37 cellular contexts compared by ENCODE assay signal in the genomic region with DNA sequence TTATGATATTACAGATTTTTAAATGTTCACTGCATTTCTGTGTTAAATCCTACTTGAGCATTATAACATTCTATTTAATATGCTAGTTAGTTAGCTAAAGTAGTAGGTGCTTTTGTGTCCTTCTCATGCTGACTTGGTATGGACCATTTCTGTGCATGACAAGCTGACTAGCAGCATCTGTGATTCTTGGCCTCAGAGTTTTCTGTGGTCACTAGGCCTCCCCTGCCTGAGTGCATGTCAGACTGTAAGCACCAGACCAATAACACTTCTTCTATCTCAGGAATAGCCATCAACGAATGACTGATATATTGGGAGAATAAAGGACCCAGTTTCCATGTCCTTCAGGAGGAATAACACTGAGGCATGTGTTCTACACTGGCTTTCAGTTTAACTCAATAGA. TPM values are rescaled to one million over a fixed set of nuclear protein-coding genes. Genes with fewer than 3 reads are reported as not detected.
"Had no signal": no experiment of that assay in that cellular context is flagged by ENCODE, and none has a peak within 500 bp of the region (broad histone marks: within the 10 kb centered on the region; RNA-seq: fewer than 3 reads in every experiment).

No MANE protein-coding gene starts in this region.

- H3K27ac ChIP-seq: adrenal gland, body of pancreas, brain microvascular endothelial cell, breast epithelium, VCaP had no signal

- H3K4me1 Mint-ChIP-seq: activated B cell treated with CpG ODN at 0.5 μM for 24 hours; activated CD4-positive, alpha-beta T cell treated with anti-CD3 and anti-CD28 coated beads, Interleukin-2, amount 10 ng/mL, durations not matched to agents 24 days and 14 days; activated naive CD8-positive, alpha-beta T cell treated with anti-CD3 and anti-CD28 coated beads for 36 hours; activated T-helper 17 cell treated with anti-CD3 and anti-CD28 coated beads, Interleukin-2, amount 50 U/mL, for 72 hours had no signal

- H3K36me3 Mint-ChIP-seq: activated CD4-positive, alpha-beta memory T cell treated with anti-CD3 and anti-CD28 coated beads for 36 hours; activated naive CD4-positive, alpha-beta T cell treated with anti-CD3 and anti-CD28 coated beads, Interleukin-2, amount 50 U/mL, for 72 hours; activated naive CD8-positive, alpha-beta T cell treated with anti-CD3 and anti-CD28 coated beads for 36 hours had no signal

- H3K9me3 ChIP-seq: adrenal gland, body of pancreas, breast epithelium had no signal

- H3K27ac Mint-ChIP-seq: activated B cell treated with CpG ODN at 0.5 μM for 24 hours; activated CD4-positive, alpha-beta memory T cell treated with anti-CD3 and anti-CD28 coated beads for 36 hours; activated CD4-positive, alpha-beta T cell treated with anti-CD3 and anti-CD28 coated beads, Interleukin-2, amount 10 ng/mL, durations not matched to agents 24 days and 14 days; activated CD8-positive, alpha-beta T cell treated with anti-CD3 and anti-CD28 coated beads for 36 hours; activated naive CD4-positive, alpha-beta T cell treated with anti-CD3 and anti-CD28 coated beads for 36 hours; activated naive CD4-positive, alpha-beta T cell treated with anti-CD3 and anti-CD28 coated beads, Interleukin-2, amount 50 U/mL, for 72 hours; activated naive CD8-positive, alpha-beta T cell treated with anti-CD3 and anti-CD28 coated beads for 36 hours; activated T-cell treated with anti-CD3 and anti-CD28 coated beads, Interleukin-2, amount 50 U/mL, for 72 hours; activated T-helper 1 cell treated with anti-CD3 and anti-CD28 coated beads, Interleukin-12 subunit alpha, Interleukin-12 subunit beta, Interleukin-2, Interleukin-4 antibody, amounts not matched to agents 30 ng/mL and 10 ng/mL and 1 ng/mL, durations not matched to agents 14 hours and 24 hours and 36 hours; activated T-helper 17 cell treated with anti-CD3 and anti-CD28 coated beads, Interleukin-2, amount 50 U/mL, for 72 hours; T-helper 1 cell treated with Interleukin-12 subunit alpha and Interleukin-12 subunit beta and Interleukin-4 antibody, amounts not matched to agents 30 μg/mL and 1 μg/mL, for 36 hours; T-helper 2 cell treated with Interferon-gamma antibody and Interleukin-4, amounts not matched to agents 5 μg/mL and 100 μg/mL, for 36 hours had no signal

- FAIRE-seq: TTC549 had no signal

- H3K4me3 Mint-ChIP-seq: activated B cell treated with CpG ODN at 0.5 μM for 24 hours; activated CD4-positive, alpha-beta memory T cell treated with anti-CD3 and anti-CD28 coated beads for 36 hours; activated CD4-positive, alpha-beta T cell treated with anti-CD3 and anti-CD28 coated beads, Interleukin-2, amount 10 ng/mL, durations not matched to agents 24 days and 14 days; activated CD8-positive, alpha-beta T cell treated with anti-CD3 and anti-CD28 coated beads for 36 hours; activated naive CD4-positive, alpha-beta T cell treated with anti-CD3 and anti-CD28 coated beads for 36 hours; activated naive CD8-positive, alpha-beta T cell treated with anti-CD3 and anti-CD28 coated beads for 36 hours; activated T-cell treated with anti-CD3 and anti-CD28 coated beads, Interleukin-2, amount 50 U/mL, for 4 hours; activated T-cell treated with anti-CD3 and anti-CD28 coated beads, Interleukin-2, amount 50 U/mL, for 72 hours; activated T-helper 1 cell treated with anti-CD3 and anti-CD28 coated beads, Interleukin-12 subunit alpha, Interleukin-12 subunit beta, Interleukin-2, Interleukin-4 antibody, amounts not matched to agents 30 ng/mL and 10 ng/mL and 1 ng/mL, durations not matched to agents 14 hours and 24 hours and 36 hours; activated T-helper 17 cell treated with anti-CD3 and anti-CD28 coated beads, Interleukin-2, amount 50 U/mL, for 72 hours; T-helper 1 cell treated with Interleukin-12 subunit alpha and Interleukin-12 subunit beta and Interleukin-4 antibody, amounts not matched to agents 30 μg/mL and 1 μg/mL, for 36 hours; T-helper 2 cell treated with Interferon-gamma antibody and Interleukin-4, amounts not matched to agents 5 μg/mL and 100 μg/mL, for 36 hours had no signal

- H3K36me3 ChIP-seq: adrenal gland, brain microvascular endothelial cell, breast epithelium had no signal

- ATAC-seq: activated CD8-positive, alpha-beta T cell treated with anti-CD3 and anti-CD28 coated beads for 36 hours; activated naive CD4-positive, alpha-beta T cell treated with anti-CD3 and anti-CD28 coated beads, Interleukin-2, amount 50 U/mL, for 72 hours; activated T-cell treated with anti-CD3 and anti-CD28 coated beads, Interleukin-2, amount 50 U/mL, for 4 hours; activated T-cell treated with anti-CD3 and anti-CD28 coated beads, Interleukin-2, amount 50 U/mL, for 72 hours; activated T-helper 17 cell treated with anti-CD3 and anti-CD28 coated beads, Interleukin-2, amount 50 U/mL, for 72 hours; body of pancreas had no signal

- H3K4me1 ChIP-seq: adrenal gland, body of pancreas, breast epithelium had no signal

- H3K27me3 ChIP-seq: adrenal gland, body of pancreas, brain microvascular endothelial cell, breast epithelium had no signal

- H3K4me3 ChIP-seq: adrenal gland, body of pancreas, breast epithelium had no signal

- DNase-seq: activated B cell treated with CpG ODN at 0.5 μM for 24 hours; activated CD4-positive, alpha-beta memory T cell treated with anti-CD3 and anti-CD28 coated beads for 36 hours; activated CD4-positive, alpha-beta T cell treated with anti-CD3 and anti-CD28 coated beads for 4 hours; activated CD4-positive, alpha-beta T cell treated with anti-CD3 and anti-CD28 coated beads, Interleukin-2, amount 10 ng/mL, durations not matched to agents 24 days and 14 days; activated CD4-positive, alpha-beta T cell treated with anti-CD3 and anti-CD28 coated beads, Interleukin-2, amount 50 U/mL, for 1 hour; activated CD4-positive, alpha-beta T cell treated with anti-CD3 and anti-CD28 coated beads, Interleukin-2, amount 50 U/mL, for 4 hours; activated CD4-positive, CD25-positive, alpha-beta regulatory T cell treated with anti-CD3 and anti-CD28 coated beads, Interleukin-2, amount 50 U/mL, for 72 hours; activated CD8-positive, alpha-beta memory T cell treated with anti-CD3 and anti-CD28 coated beads, Interleukin-2, amount 50 U/mL, for 4 hours; activated CD8-positive, alpha-beta T cell treated with anti-CD3 and anti-CD28 coated beads for 36 hours; activated effector memory CD4-positive, alpha-beta T cell treated with anti-CD3 and anti-CD28 coated beads, Interleukin-2, amount 50 U/mL, for 16 hours; activated gamma-delta T cell treated with Interleukin-2 at 50 U/mL for 16 hours; activated naive CD4-positive, alpha-beta T cell; activated naive CD4-positive, alpha-beta T cell treated with anti-CD3 and anti-CD28 coated beads for 36 hours; activated naive CD4-positive, alpha-beta T cell treated with anti-CD3 and anti-CD28 coated beads, Interleukin-2, amount 50 U/mL, for 16 hours; activated naive CD8-positive, alpha-beta T cell treated with anti-CD3 and anti-CD28 coated beads for 36 hours; activated T-cell treated with anti-CD3 and anti-CD28 coated beads for 4 hours; activated T-cell treated with anti-CD3 and anti-CD28 coated beads, Interleukin-2, amount 50 U/mL, for 1 hour; activated T-cell treated with anti-CD3 and anti-CD28 coated beads, Interleukin-2, amount 50 U/mL, for 4 hours; activated T-cell treated with anti-CD3 and anti-CD28 coated beads, Interleukin-2, amount 50 U/mL, for 72 hours; adrenal gland; amniotic stem cell; aorta; body of pancreas; brain microvascular endothelial cell; central memory CD4-positive, alpha-beta T cell; T-helper 2 cell; T-helper 9 cell had no signal

- H3K9me3 Mint-ChIP-seq: activated B cell treated with CpG ODN at 0.5 μM for 24 hours; activated CD4-positive, alpha-beta memory T cell treated with anti-CD3 and anti-CD28 coated beads for 36 hours; activated CD4-positive, alpha-beta T cell treated with anti-CD3 and anti-CD28 coated beads, Interleukin-2, amount 10 ng/mL, durations not matched to agents 24 days and 14 days; activated CD8-positive, alpha-beta T cell treated with anti-CD3 and anti-CD28 coated beads for 36 hours; activated naive CD4-positive, alpha-beta T cell treated with anti-CD3 and anti-CD28 coated beads for 36 hours; activated naive CD4-positive, alpha-beta T cell treated with anti-CD3 and anti-CD28 coated beads, Interleukin-2, amount 50 U/mL, for 72 hours; activated naive CD8-positive, alpha-beta T cell treated with anti-CD3 and anti-CD28 coated beads for 36 hours; activated T-cell treated with anti-CD3 and anti-CD28 coated beads, Interleukin-2, amount 50 U/mL, for 4 hours; activated T-cell treated with anti-CD3 and anti-CD28 coated beads, Interleukin-2, amount 50 U/mL, for 72 hours; activated T-helper 1 cell treated with anti-CD3 and anti-CD28 coated beads, Interleukin-12 subunit alpha, Interleukin-12 subunit beta, Interleukin-2, Interleukin-4 antibody, amounts not matched to agents 30 ng/mL and 10 ng/mL and 1 ng/mL, durations not matched to agents 14 hours and 24 hours and 36 hours; activated T-helper 17 cell treated with anti-CD3 and anti-CD28 coated beads, Interleukin-2, amount 50 U/mL, for 72 hours; T-helper 1 cell treated with Interleukin-12 subunit alpha and Interleukin-12 subunit beta and Interleukin-4 antibody, amounts not matched to agents 30 μg/mL and 1 μg/mL, for 36 hours; T-helper 2 cell treated with Interferon-gamma antibody and Interleukin-4, amounts not matched to agents 5 μg/mL and 100 μg/mL, for 36 hours had no signal

RNA-seq across cellular contexts. Expression of gene SLC7A14, which starts 22.6 kb away (rescaled TPM):
- total RNA-seq: activated B cell treated with CpG ODN at 0.5 μM for 24 hours; activated CD4-positive, alpha-beta memory T cell treated with anti-CD3 and anti-CD28 coated beads for 36 hours; activated CD4-positive, alpha-beta T cell treated with anti-CD3 and anti-CD28 coated beads, Interleukin-2, amount 10 ng/mL, durations not matched to agents 24 days and 14 days; activated CD8-positive, alpha-beta memory T cell treated with anti-CD3 and anti-CD28 coated beads for 36 hours; activated CD8-positive, alpha-beta T cell treated with anti-CD3 and anti-CD28 coated beads for 36 hours; activated naive CD4-positive, alpha-beta T cell treated with anti-CD3 and anti-CD28 coated beads for 36 hours; activated naive CD4-positive, alpha-beta T cell treated with anti-CD3 and anti-CD28 coated beads, Interleukin-2, amount 50 U/mL, for 72 hours; activated naive CD8-positive, alpha-beta T cell treated with anti-CD3 and anti-CD28 coated beads for 36 hours; activated T-cell treated with anti-CD3 and anti-CD28 coated beads, Interleukin-2, amount 50 U/mL, for 4 hours; activated T-cell treated with anti-CD3 and anti-CD28 coated beads, Interleukin-2, amount 50 U/mL, for 72 hours; activated T-helper 1 cell treated with anti-CD3 and anti-CD28 coated beads, Interleukin-12 subunit alpha, Interleukin-12 subunit beta, Interleukin-2, Interleukin-4 antibody, amounts not matched to agents 30 ng/mL and 10 ng/mL and 1 ng/mL, durations not matched to agents 14 hours and 24 hours and 36 hours; activated T-helper 17 cell treated with anti-CD3 and anti-CD28 coated beads, Interleukin-2, amount 50 U/mL, for 72 hours; aorta; cardiac septum had no signal
- polyA plus RNA-seq: aorta had no signal
